ENCODE assay signal across 28 cellular contexts in genomic region chr2:190707726-190708125, GRCh38. TPM values are rescaled to one million over a fixed set of nuclear protein-coding genes. Genes with fewer than 3 reads are reported as not detected.
DNase-seq lines count a peak whose midpoint lies in the region; ATAC-seq and TF ChIP-seq lines count a peak whose summit lies in the region.
"Had no signal": no experiment of that assay in that cellular context is flagged by ENCODE, and none has a peak within 500 bp of the region (broad histone marks: within the 10 kb centered on the region; RNA-seq: fewer than 3 reads in every experiment).

No MANE protein-coding gene starts in this region.

- H3K4ac ChIP-seq in mesenchymal stem cell (ENCODE audit: low read depth in 1 of 2, low read length in 2 of 2) = no peak overlapping the region

- WGBS in mesenchymal stem cell = 91% methylated on average over 2 of the region's 2 CpGs

- peak overlapping the region; percentile 35 to 65 for H3K4me3 Mint-ChIP-seq in activated T-cell treated with anti-CD3 and anti-CD28 coated beads, Interleukin-2, amount 50 U/mL, for 72 hours
- H3K4me3 Mint-ChIP-seq: activated B cell treated with CpG ODN at 0.5 μM for 24 hours; activated naive CD4-positive, alpha-beta T cell treated with anti-CD3 and anti-CD28 coated beads for 36 hours; activated T-cell treated with anti-CD3 and anti-CD28 coated beads, Interleukin-2, amount 50 U/mL, for 24 hours; B cell; CD8-positive, alpha-beta memory T cell; immature natural killer cell had no signal

- H2AK5ac ChIP-seq in mesenchymal stem cell (ENCODE audit: low read length, severe bottlenecking) = no peak overlapping the region

- H3K27ac ChIP-seq in mesenchymal stem cell (ENCODE audit: low read length, poor library complexity, severe bottlenecking) = no peak overlapping the region
- H3K27ac ChIP-seq: breast epithelium, HL-60, ovary, SJSA1, skin epidermis, tibial artery had no signal

- no peak overlapping the region for H2BK5ac ChIP-seq in mesenchymal stem cell (ENCODE audit: low read depth, low read length, poor library complexity, severe bottlenecking)

- ATAC-seq in activated T-cell treated with anti-CD3 and anti-CD28 coated beads, Interleukin-2, amount 50 U/mL, for 72 hours (replicated peaks in 1 of 2) = peak; percentile 75 to 82
- ATAC-seq in GM21576 (IDR thresholded peaks at IDR 0.05; ENCODE audit: unreplicated experiment) = peak; percentile 47
- ATAC-seq in HG03095 (IDR thresholded peaks at IDR 0.05; ENCODE audit: unreplicated experiment) = peak; percentile 59
- no peak for ATAC-seq in GM21619 (IDR thresholded peaks at IDR 0.05; ENCODE audit: unreplicated experiment)
- ATAC-seq: left colon had no signal

- H2BK12ac ChIP-seq in mesenchymal stem cell (ENCODE audit: low read length in 2 of 2) = no peak overlapping the region

- H3K4me3 ChIP-seq in mesenchymal stem cell (ENCODE audit: insufficient read depth in 1 of 2, low read depth in 1 of 2, low read length in 2 of 2) = no peak overlapping the region
- H3K4me3 ChIP-seq in foreskin fibroblast (ENCODE audit: low read depth in 1 of 2, low read length in 2 of 2) = no peak overlapping the region
- H3K4me3 ChIP-seq: breast epithelium, ovary, SJSA1, skin epidermis, tibial artery had no signal

- no peaks in the 10 kb centered on the region for H3K79me1 ChIP-seq in mesenchymal stem cell (replicated peaks; ENCODE audit: low read length, poor library complexity, severe bottlenecking)

- no peaks in the 10 kb centered on the region for H3K27me3 ChIP-seq in mesenchymal stem cell (ENCODE audit: control insufficient read depth in 1 of 2, insufficient read depth in 1 of 2, low read length in 2 of 2)
- H3K27me3 ChIP-seq: breast epithelium, ovary had no signal

- no peaks in the 10 kb centered on the region for H3K9me3 ChIP-seq in mesenchymal stem cell (ENCODE audit: control insufficient read depth, low read length)
- H3K9me3 ChIP-seq: breast epithelium, ovary, SJSA1, tibial artery had no signal

- no peak overlapping the region for H3K18ac ChIP-seq in mesenchymal stem cell (ENCODE audit: low read depth in 1 of 2, low read length in 2 of 2)

- H3K4me1 ChIP-seq in mesenchymal stem cell (ENCODE audit: control insufficient read depth, insufficient read depth, low read depth, low read length) = no peaks in the 10 kb centered on the region
- H3K4me1 ChIP-seq: breast epithelium, tibial artery had no signal

- no peaks in the 10 kb centered on the region for H3K36me3 ChIP-seq in mesenchymal stem cell (ENCODE audit: control insufficient read depth in 1 of 2, insufficient read depth in 2 of 2, low read depth in 1 of 2, low read length in 2 of 2)
- H3K36me3 ChIP-seq: breast epithelium, ovary, SJSA1, tibial artery had no signal

- H2BK120ac ChIP-seq in mesenchymal stem cell (ENCODE audit: low read depth, low read length) = no peak overlapping the region

- H3K9ac ChIP-seq in mesenchymal stem cell (ENCODE audit: low read length) = no peak overlapping the region

- H4K8ac ChIP-seq in mesenchymal stem cell (ENCODE audit: low read length) = no peak overlapping the region

- no peak overlapping the region for H2AFZ ChIP-seq in mesenchymal stem cell (ENCODE audit: low read depth, low read length)

- H3K4me2 ChIP-seq in mesenchymal stem cell (ENCODE audit: low read length, poor library complexity, severe bottlenecking) = no peak overlapping the region

- H4K91ac ChIP-seq in mesenchymal stem cell (ENCODE audit: low read length) = no peak overlapping the region

- H3K4me1 Mint-ChIP-seq in activated T-cell treated with anti-CD3 and anti-CD28 coated beads, Interleukin-2, amount 50 U/mL, for 72 hours (ENCODE audit: low read depth) = peaks cover 39% of the 10 kb centered on the region
- H3K4me1 Mint-ChIP-seq: activated B cell treated with CpG ODN at 0.5 μM for 24 hours; B cell; CD8-positive, alpha-beta memory T cell; immature natural killer cell had no signal

- no peaks in the 10 kb centered on the region for H3K27me3 Mint-ChIP-seq in activated T-cell treated with anti-CD3 and anti-CD28 coated beads, Interleukin-2, amount 50 U/mL, for 72 hours (ENCODE audit: low read depth)
- H3K27me3 Mint-ChIP-seq: activated B cell treated with CpG ODN at 0.5 μM for 24 hours; activated T-cell treated with anti-CD3 and anti-CD28 coated beads, Interleukin-2, amount 50 U/mL, for 24 hours; B cell had no signal

- no peak overlapping the region for H3K23ac ChIP-seq in mesenchymal stem cell (ENCODE audit: low read length in 2 of 2)

- no peak overlapping the region for H3K14ac ChIP-seq in mesenchymal stem cell (ENCODE audit: low read length in 2 of 2)

- H3K9me3 Mint-ChIP-seq in activated T-cell treated with anti-CD3 and anti-CD28 coated beads, Interleukin-2, amount 50 U/mL, for 72 hours = peaks cover 6 to 7% of the 10 kb centered on the region in 2 donors
- H3K9me3 Mint-ChIP-seq: activated B cell treated with CpG ODN at 0.5 μM for 24 hours, immature natural killer cell had no signal

- peaks cover 10% of the 10 kb centered on the region in 2 donors for H3K36me3 Mint-ChIP-seq in activated T-cell treated with anti-CD3 and anti-CD28 coated beads, Interleukin-2, amount 50 U/mL, for 72 hours (ENCODE audit: insufficient read depth in 2 of 2)
- H3K36me3 Mint-ChIP-seq: immature natural killer cell had no signal

- no peak for TF ChIP-seq CTCF in foreskin fibroblast (IDR thresholded peaks at IDR 0.05; ENCODE audit: low read depth, low read length)

- peak overlapping the region; percentile 43 for H3K27ac Mint-ChIP-seq in activated T-cell treated with anti-CD3 and anti-CD28 coated beads, Interleukin-2, amount 50 U/mL, for 72 hours
- H3K27ac Mint-ChIP-seq: activated B cell treated with CpG ODN at 0.5 μM for 24 hours; activated naive CD4-positive, alpha-beta T cell treated with anti-CD3 and anti-CD28 coated beads for 36 hours; activated T-cell treated with anti-CD3 and anti-CD28 coated beads, Interleukin-2, amount 50 U/mL, for 24 hours; B cell; CD8-positive, alpha-beta memory T cell; immature natural killer cell had no signal

- no peak for DNase-seq in activated T-cell treated with anti-CD3 and anti-CD28 coated beads, Interleukin-2, amount 50 U/mL, for 72 hours
- DNase-seq in activated T-cell treated with anti-CD3 and anti-CD28 coated beads, Interleukin-2, amount 50 U/mL, for 1 hour = no peak
- DNase-seq in mesenchymal stem cell (no peak), foreskin fibroblast (no peak), NCI-H1092 (lab: John Stamatoyannopoulos, UW) (no peak)
- DNase-seq: activated B cell treated with CpG ODN at 0.5 μM for 24 hours; activated naive CD4-positive, alpha-beta T cell treated with anti-CD3 and anti-CD28 coated beads for 36 hours; activated T-cell treated with anti-CD3 and anti-CD28 coated beads, Interleukin-2, amount 50 U/mL, for 24 hours; amygdala; CD8-positive, alpha-beta memory T cell; hypothalamus; immature natural killer cell; left colon; mammary epithelial cell; NCI-H1436 treated with DMSO at 0.1 percent for 48 hours; NCI-H2107; NCI-H82; ovary; retina; tibial artery had no signal

- no peak overlapping the region for H2BK15ac ChIP-seq in mesenchymal stem cell (ENCODE audit: low read depth, poor library complexity, severe bottlenecking)

RNA-seq across cellular contexts. Expression of gene NAB1, which starts 58.8 kb away (rescaled TPM):
- total RNA-seq in activated T-cell treated with anti-CD3 and anti-CD28 coated beads, Interleukin-2, amount 50 U/mL, for 72 hours = 10 to 100 TPM; 42.8 to 61.3 TPM
- polyA plus RNA-seq in mesenchymal stem cell (2013, experiment 1 of 2) = 13.4 TPM
- polyA plus RNA-seq in mesenchymal stem cell (2013, experiment 2 of 2) = 13.5 TPM
